1 cellular context compared by ENCODE assay signal in the genomic region with DNA sequence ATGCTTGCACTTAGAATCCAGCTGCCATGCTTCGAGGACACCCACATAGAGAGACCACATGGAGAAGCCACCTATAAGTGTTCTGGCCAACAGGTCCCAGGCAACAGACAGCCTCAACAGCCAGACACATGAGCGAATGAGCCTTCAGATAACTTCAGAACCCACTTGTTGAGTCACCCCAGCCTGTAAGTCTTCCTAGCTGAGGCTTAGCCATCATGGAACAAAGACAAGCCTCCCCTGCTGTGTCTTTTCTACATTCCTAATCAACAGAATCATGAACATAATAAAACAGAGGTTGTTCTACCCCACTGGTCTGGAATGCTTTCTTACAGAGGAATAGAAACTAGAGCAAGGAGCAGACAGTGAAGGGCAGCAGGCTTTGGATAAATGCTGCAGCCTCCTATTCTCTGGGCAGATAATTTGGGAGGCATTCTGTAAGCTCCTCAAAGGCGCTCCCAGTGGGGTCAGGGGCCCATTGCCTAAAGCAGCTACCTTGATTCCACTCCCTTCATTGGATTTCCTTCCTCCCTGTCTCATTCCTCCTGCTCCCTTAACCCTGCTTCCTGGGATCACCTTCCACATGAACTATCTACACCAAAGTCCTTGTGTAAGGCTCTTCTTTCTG.
TF ChIP-seq lines count a peak whose summit lies in the region.

No MANE protein-coding gene starts in this region.

TF ChIP-seq in IMR-90, 13 proteins besides CTCF, POLR2A, EP300 and RAD21:
- TF ChIP-seq RFX5 (IDR thresholded peaks at IDR 0.05; ENCODE audit: low read depth, low read length) (no peak), CEBPB (IDR thresholded peaks at IDR 0.05; ENCODE audit: low read depth, low read length) (no peak), SMC3 (IDR thresholded peaks at IDR 0.05; ENCODE audit: low read depth, low read length) (no peak)
- TF ChIP-seq, protein P1, sequence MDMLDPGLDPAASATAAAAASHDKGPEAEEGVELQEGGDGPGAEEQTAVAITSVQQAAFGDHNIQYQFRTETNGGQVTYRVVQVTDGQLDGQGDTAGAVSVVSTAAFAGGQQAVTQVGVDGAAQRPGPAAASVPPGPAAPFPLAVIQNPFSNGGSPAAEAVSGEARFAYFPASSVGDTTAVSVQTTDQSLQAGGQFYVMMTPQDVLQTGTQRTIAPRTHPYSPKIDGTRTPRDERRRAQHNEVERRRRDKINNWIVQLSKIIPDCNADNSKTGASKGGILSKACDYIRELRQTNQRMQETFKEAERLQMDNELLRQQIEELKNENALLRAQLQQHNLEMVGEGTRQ (IDR thresholded peaks at IDR 0.05; ENCODE audit: low read depth, low read length) = no peak
TF ChIP-seq in IMR-90: peak in this region for 0.
